In genomic region chr14:98198385-98198784, GRCh38 we compare ENCODE assay signal across 10 cellular contexts.
DNase-seq lines count a peak whose midpoint lies in the region; ATAC-seq and TF ChIP-seq lines count a peak whose summit lies in the region.
"Had no signal": no experiment of that assay in that cellular context is flagged by ENCODE, and none has a peak within 500 bp of the region (broad histone marks: within the 10 kb centered on the region; RNA-seq: fewer than 3 reads in every experiment).

No MANE protein-coding gene starts in this region.

- H3K27me3 Mint-ChIP-seq in activated T-cell treated with anti-CD3 and anti-CD28 coated beads, Interleukin-2, amount 50 U/mL, for 24 hours, result no peaks in the 10 kb centered on the region

- H3K9me3 ChIP-seq in mucosa of descending colon, result no peaks in the 10 kb centered on the region
- H3K9me3 ChIP-seq in MG63, result no peaks in the 10 kb centered on the region

- intact Hi-C loops in mucosa of descending colon (cut with DNase I, micrococcal nuclease), result no loop called here

- DNase-seq in GM12865 (ENCODE audit: low read depth), result peak; percentile 97
- peak; percentile 98 for DNase-seq in Jurkat, Clone E6-1 (ENCODE audit: low read depth, low spot score)
- DNase-seq in activated T-cell treated with anti-CD3 and anti-CD28 coated beads, Interleukin-2, amount 50 U/mL, for 24 hours, result peak; percentile 64
- peak in 1 of 3 donors; percentile 28 for DNase-seq in mucosa of descending colon
- no peak for DNase-seq in MG63
- no peak for DNase-seq in SK-N-DZ (ENCODE audit: low spot score)
- no peak for DNase-seq in foreskin melanocyte
- DNase-seq: effector CD4-positive, alpha-beta T cell had no signal

- H3K9me3 Mint-ChIP-seq in activated T-cell treated with anti-CD3 and anti-CD28 coated beads, Interleukin-2, amount 50 U/mL, for 24 hours, result peaks cover 3% of the 10 kb centered on the region
- H3K9me3 Mint-ChIP-seq: nephron had no signal

- H3K4me1 Mint-ChIP-seq in activated T-cell treated with anti-CD3 and anti-CD28 coated beads, Interleukin-2, amount 50 U/mL, for 24 hours (ENCODE audit: low read depth), result peaks cover 95% of the 10 kb centered on the region
- H3K4me1 Mint-ChIP-seq: nephron had no signal

- peak; percentile 61 for ATAC-seq in mucosa of descending colon
- no peak for ATAC-seq in HG02763 (IDR thresholded peaks at IDR 0.05; ENCODE audit: unreplicated experiment)

- H3K4me3 ChIP-seq in GM12865 (ENCODE audit: low read depth, low read length), result peak overlapping the region; percentile 8; the same call in 1 of the 2 replicates
- H3K4me3 ChIP-seq in Jurkat, Clone E6-1 (ENCODE audit: low read length), result peak overlapping the region; percentile 9
- H3K4me3 ChIP-seq in mucosa of descending colon, result no peak overlapping the region
- no peak overlapping the region for H3K4me3 ChIP-seq in MG63

- peak overlapping the region; percentile 21 for H3K4me3 Mint-ChIP-seq in activated T-cell treated with anti-CD3 and anti-CD28 coated beads, Interleukin-2, amount 50 U/mL, for 24 hours
- H3K4me3 Mint-ChIP-seq: nephron had no signal

- no peaks in the 10 kb centered on the region for H3K4me1 ChIP-seq in mucosa of descending colon (ENCODE audit: low read depth)

- H3K27ac Mint-ChIP-seq in activated T-cell treated with anti-CD3 and anti-CD28 coated beads, Interleukin-2, amount 50 U/mL, for 24 hours, result peak overlapping the region; percentile 83
- H3K27ac Mint-ChIP-seq: nephron had no signal

- H3K27me3 ChIP-seq in MG63, result no peaks in the 10 kb centered on the region

- peaks cover 8% of the 10 kb centered on the region for H3K36me3 Mint-ChIP-seq in activated T-cell treated with anti-CD3 and anti-CD28 coated beads, Interleukin-2, amount 50 U/mL, for 24 hours (ENCODE audit: low read depth)

- H3K36me3 ChIP-seq in mucosa of descending colon (ENCODE audit: low read depth), result no peaks in the 10 kb centered on the region
- H3K36me3 ChIP-seq in MG63, result no peaks in the 10 kb centered on the region

- TF ChIP-seq CTCF in GM12865 (IDR thresholded peaks at IDR 0.05; ENCODE audit: insufficient read depth, low read depth, low read length, missing control alignments) (no peak), mucosa of descending colon (IDR thresholded peaks at IDR 0.05) (no peak)

Comparison
In these comparisons a context has a peak if more than half of its experiments do, and no peak if none do; other contexts are left out.
1. DNase-seq: peak in GM12865 (single experiment), Jurkat, Clone E6-1 (single experiment) and activated T-cell treated with anti-CD3 and anti-CD28 coated beads, Interleukin-2, amount 50 U/mL, for 24 hours (single experiment); none in MG63 (single experiment), SK-N-DZ (single experiment) and foreskin melanocyte (single experiment).
2. H3K4me3 ChIP-seq: peak in GM12865 (single experiment) and Jurkat, Clone E6-1 (single experiment); none in mucosa of descending colon (single experiment) and MG63 (single experiment).